Comparison of ENCODE assay signal across 18 cellular contexts in the genomic region with DNA sequence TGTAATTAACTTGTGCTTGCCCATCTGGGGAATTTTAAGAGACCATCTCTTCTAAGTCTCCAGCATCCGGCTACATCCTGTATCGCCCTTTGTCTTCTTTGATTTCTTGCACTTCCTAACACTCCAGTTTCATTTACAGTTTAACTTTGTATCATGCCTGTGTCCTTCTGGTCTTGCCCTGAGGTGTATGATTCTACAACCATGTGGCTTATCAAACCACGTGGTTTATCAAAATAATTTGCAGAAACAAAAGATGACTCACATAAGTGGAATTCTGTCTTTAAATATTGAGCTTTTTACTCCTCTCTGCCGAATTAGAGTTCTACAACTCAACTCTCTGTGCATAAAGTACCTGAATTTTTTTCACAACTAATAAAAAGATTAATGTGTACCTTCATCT.
A peak's percentile ranks its signal among the peaks of the same experiment; 100 is the strongest.
DNase-seq lines count a peak whose midpoint lies in the region; TF ChIP-seq lines count a peak whose summit lies in the region.
"Had no signal": no experiment of that assay in that cellular context is flagged by ENCODE, and none has a peak within 500 bp of the region (broad histone marks: within the 10 kb centered on the region; RNA-seq: fewer than 3 reads in every experiment).

No MANE protein-coding gene starts in this region.

- no peak overlapping the region for H3K23ac ChIP-seq in neuronal stem cell (ENCODE audit: low read depth, low read length, poor library complexity)

- H3K27ac ChIP-seq in OCI-LY7 (ENCODE audit: low read depth, low read length, poor library complexity, severe bottlenecking) (no peak overlapping the region), neuronal stem cell (replicated peaks; ENCODE audit: low read length) (no peak overlapping the region), thyroid gland (no peak overlapping the region)
- H3K27ac ChIP-seq: ovary, sigmoid colon, testis had no signal

- H3K9me3 ChIP-seq in OCI-LY7 (ENCODE audit: low read length): peaks cover 11% of the 10 kb centered on the region
- peaks cover under 1 to 14% of the 10 kb centered on the region in 2 donors for H3K9me3 ChIP-seq in neuronal stem cell (replicated peaks in 1 of 2; ENCODE audit: control insufficient read depth in 2 of 2, insufficient read depth in 1 of 2, low read depth in 1 of 2, low read length in 2 of 2)
- no peaks in the 10 kb centered on the region for H3K9me3 ChIP-seq in thyroid gland
- H3K9me3 ChIP-seq: ovary had no signal

- H3K9me2 ChIP-seq in OCI-LY7 (ENCODE audit: insufficient read depth, low read length): no peaks in the 10 kb centered on the region

- CTCF ChIA-PET in OCI-LY7 (lab: Charles Lee; ENCODE audit: unreplicated experiment): no interaction called here
- CTCF ChIA-PET in activated CD4-positive, alpha-beta T cell treated with anti-CD3 and anti-CD28 coated beads, Interleukin-2, amount 10 ng/mL, durations not matched to agents 7 days and 5 days (lab: Charles Lee): no interaction called here

- H2AFZ ChIP-seq in OCI-LY7 (ENCODE audit: low read length) (peak overlapping the region; percentile 64; the same call in 1 of the 2 replicates), neuronal stem cell (ENCODE audit: low read length) (peak overlapping the region; percentile 30)

- no peak overlapping the region for H2BK12ac ChIP-seq in neuronal stem cell (ENCODE audit: low read length)

- POLR2A ChIA-PET in OCI-LY7 (lab: Charles Lee): interaction anchor here (1.5 kb wide), 1 partner anchor 30 kb away, joined by 3 read pairs; no protein-coding TSS in a partner anchor
- POLR2A ChIA-PET in activated CD4-positive, alpha-beta T cell treated with anti-CD3 and anti-CD28 coated beads, Interleukin-2, amount 10 ng/mL, durations not matched to agents 7 days and 5 days (lab: Charles Lee): no interaction called here

- no peak overlapping the region for H3K27ac Mint-ChIP-seq in activated CD4-positive, alpha-beta T cell treated with anti-CD3 and anti-CD28 coated beads, Interleukin-2, amount 10 ng/mL, durations not matched to agents 7 days and 5 days
- H3K27ac Mint-ChIP-seq: activated naive CD8-positive, alpha-beta T cell had no signal

- no peaks in the 10 kb centered on the region for H3K36me3 Mint-ChIP-seq in activated CD4-positive, alpha-beta T cell treated with anti-CD3 and anti-CD28 coated beads, Interleukin-2, amount 10 ng/mL, durations not matched to agents 7 days and 5 days (ENCODE audit: low read depth)
- H3K36me3 Mint-ChIP-seq: activated naive CD8-positive, alpha-beta T cell had no signal

- H3K14ac ChIP-seq in neuronal stem cell (ENCODE audit: low read length): no peak overlapping the region

- peaks cover 7% of the 10 kb centered on the region for H3K9me3 Mint-ChIP-seq in activated CD4-positive, alpha-beta T cell treated with anti-CD3 and anti-CD28 coated beads, Interleukin-2, amount 10 ng/mL, durations not matched to agents 7 days and 5 days

- no peaks in the 10 kb centered on the region for H3K4me1 ChIP-seq in OCI-LY7 (ENCODE audit: insufficient read depth, low read length, poor library complexity, severe bottlenecking)
- no peaks in the 10 kb centered on the region for H3K4me1 ChIP-seq in neuronal stem cell (ENCODE audit: control insufficient read depth in 2 of 2, insufficient read depth in 1 of 2, low read depth in 1 of 2, low read length in 2 of 2)
- H3K4me1 ChIP-seq in thyroid gland: no peaks in the 10 kb centered on the region
- H3K4me1 ChIP-seq: sigmoid colon, testis had no signal

- no peak overlapping the region for H4K91ac ChIP-seq in neuronal stem cell (ENCODE audit: low read depth, low read length, poor library complexity)

- H3K4me3 ChIP-seq in OCI-LY7 (ENCODE audit: low read depth, low read length, poor library complexity, severe bottlenecking) (no peak overlapping the region), epithelial cell of esophagus (ENCODE audit: low read length) (no peak overlapping the region), neuronal stem cell (ENCODE audit: low read length in 2 of 2) (no peak overlapping the region), thyroid gland (replicated peaks in 1 of 3) (no peak overlapping the region)
- H3K4me3 ChIP-seq: ovary, sigmoid colon, testis had no signal

- H3K18ac ChIP-seq in neuronal stem cell (ENCODE audit: low read length): no peak overlapping the region

- H3K79me1 ChIP-seq in neuronal stem cell (ENCODE audit: low read depth, low read length): no peaks in the 10 kb centered on the region

- H3K4me2 ChIP-seq in OCI-LY7 (ENCODE audit: low read length) (no peak overlapping the region), neuronal stem cell (ENCODE audit: insufficient read depth, low read length, poor library complexity, severe bottlenecking) (no peak overlapping the region)

- no peaks in the 10 kb centered on the region for H4K20me1 ChIP-seq in OCI-LY7 (ENCODE audit: insufficient read depth, low read length)

- H3K9ac ChIP-seq in neuronal stem cell (ENCODE audit: low read depth, low read length, poor library complexity): no peak overlapping the region

- H3K4me3 Mint-ChIP-seq in activated CD4-positive, alpha-beta T cell treated with anti-CD3 and anti-CD28 coated beads, Interleukin-2, amount 10 ng/mL, durations not matched to agents 7 days and 5 days: no peak overlapping the region
- H3K4me3 Mint-ChIP-seq: activated naive CD8-positive, alpha-beta T cell had no signal

- H3K27me3 ChIP-seq in neuronal stem cell (ENCODE audit: control insufficient read depth in 3 of 3, insufficient read depth in 3 of 3, low read depth in 1 of 3, low read length in 3 of 3): no peaks in the 10 kb centered on the region
- H3K27me3 ChIP-seq in thyroid gland: no peaks in the 10 kb centered on the region
- H3K27me3 ChIP-seq: ovary, sigmoid colon, testis had no signal

- no peaks in the 10 kb centered on the region for H3K27me3 Mint-ChIP-seq in activated CD4-positive, alpha-beta T cell treated with anti-CD3 and anti-CD28 coated beads, Interleukin-2, amount 10 ng/mL, durations not matched to agents 7 days and 5 days
- H3K27me3 Mint-ChIP-seq: activated naive CD8-positive, alpha-beta T cell had no signal

- TF ChIP-seq CTCF in OCI-LY7 (conservative IDR thresholded peaks at IDR 0.05; ENCODE audit: low read length) (no peak), epithelial cell of esophagus (IDR thresholded peaks at IDR 0.05; ENCODE audit: insufficient read depth, low read depth, low read length, missing control alignments) (no peak), thyroid gland (IDR thresholded peaks at IDR 0.05) (no peak)

- no peaks in the 10 kb centered on the region for H3K36me3 ChIP-seq in OCI-LY7 (ENCODE audit: insufficient read depth, low read length)
- no peaks in the 10 kb centered on the region for H3K36me3 ChIP-seq in neuronal stem cell (replicated peaks in 1 of 2; ENCODE audit: control insufficient read depth in 2 of 2, insufficient read depth in 2 of 2, low read length in 2 of 2)
- no peaks in the 10 kb centered on the region for H3K36me3 ChIP-seq in thyroid gland
- H3K36me3 ChIP-seq: ovary, sigmoid colon had no signal

- DNase-seq in EL: peak; percentile 26
- DNase-seq in OCI-LY7 (ENCODE audit: low spot score): no peak
- peak; percentile 4 for DNase-seq in epithelial cell of esophagus (ENCODE audit: low read depth)
- no peak for DNase-seq in neuronal stem cell (ENCODE audit: low spot score)
- no peak for DNase-seq in thyroid gland
- DNase-seq in DMS53 treated with DMSO at 0.1 percent for 48 hours (lab: John Stamatoyannopoulos, UW; ENCODE audit: unreplicated experiment): no peak
- no peak for DNase-seq in activated CD4-positive, alpha-beta T cell treated with anti-CD3 and anti-CD28 coated beads, Interleukin-2, amount 10 ng/mL, durations not matched to agents 7 days and 5 days
- DNase-seq in posterior vena cava (ENCODE audit: low spot score): no peak
- DNase-seq: cortex of kidney, DND-41, H7, hippocampal formation, NCI-H1105, ovary, RPMI8226, sigmoid colon, testis had no signal

- H3K4ac ChIP-seq in neuronal stem cell (ENCODE audit: low read length): no peak overlapping the region

- H4K8ac ChIP-seq in neuronal stem cell (ENCODE audit: low read depth, low read length): no peak overlapping the region

- H2BK15ac ChIP-seq in neuronal stem cell (ENCODE audit: low read length): no peak overlapping the region

- no peak overlapping the region for H2BK120ac ChIP-seq in neuronal stem cell (ENCODE audit: low read depth, low read length)

- BruUV-seq in OCI-LY7 (replicated peaks; lab: Mats Ljungman, UMichigan): no TSS peak

- no CpG with 5 or more reads among the region's 4 CpGs for WGBS in neuronal stem cell (ENCODE audit: extremely low coverage in 2 of 2, insufficient read length in 2 of 2, insufficient replicate concordance in 1 of 2), 2 donors
- WGBS in thyroid gland, 2 donors: 80 to 82% methylated on average over 4 of the region's 4 CpGs

- H3K4me1 Mint-ChIP-seq in activated CD4-positive, alpha-beta T cell treated with anti-CD3 and anti-CD28 coated beads, Interleukin-2, amount 10 ng/mL, durations not matched to agents 7 days and 5 days: no peaks in the 10 kb centered on the region

- intact Hi-C loops in OCI-LY7 (cut with micrococcal nuclease; ENCODE audit: unreplicated experiment): no loop called here
- intact Hi-C loops in thyroid gland (cut with DNase I): no loop called here
- intact Hi-C loops in posterior vena cava (cut with DNase I): loop anchor here in 1 of 2 donors (5.0 kb wide), 1 partner anchor 545 kb away; no protein-coding TSS in a partner anchor

- H2AK5ac ChIP-seq in neuronal stem cell (ENCODE audit: low read depth, low read length): no peak overlapping the region

- no peak for TF ChIP-seq POLR2A in thyroid gland (IDR thresholded peaks at IDR 0.05)

- no peak overlapping the region for H2BK5ac ChIP-seq in neuronal stem cell (ENCODE audit: low read length)

- H3K79me2 ChIP-seq in OCI-LY7 (ENCODE audit: insufficient read depth, low read depth, low read length): no peaks in the 10 kb centered on the region

Comparison
In these comparisons a context has a peak if more than half of its experiments do, and no peak if none do; other contexts are left out.
1. DNase-seq: peak in EL (single experiment) and epithelial cell of esophagus (single experiment); none in OCI-LY7 (single experiment), neuronal stem cell (single experiment), thyroid gland (0 of 2), DMS53 treated with DMSO at 0.1 percent for 48 hours (single experiment), activated CD4-positive, alpha-beta T cell treated with anti-CD3 and anti-CD28 coated beads, Interleukin-2, amount 10 ng/mL, durations not matched to agents 7 days and 5 days (single experiment) and posterior vena cava (single experiment).